ENCODE assay signal across 10 cellular contexts in genomic region chr9:98410185-98410697, GRCh38.
DNase-seq lines count a peak whose midpoint lies in the region; ATAC-seq and TF ChIP-seq lines count a peak whose summit lies in the region.
"Had no signal": no experiment of that assay in that cellular context is flagged by ENCODE, and none has a peak within 500 bp of the region (broad histone marks: within the 10 kb centered on the region; RNA-seq: fewer than 3 reads in every experiment).

No MANE protein-coding gene starts in this region.

- DNase-seq in AG08395 (ENCODE audit: low spot score) (peak; percentile 85), MG63 (peak; percentile 56), cerebellar cortex (ENCODE audit: low spot score) (peak; percentile 74), left lung (peak in 1 of 2 donors; percentile 44), gastrocnemius medialis (no peak)
- no peak for DNase-seq in activated effector memory CD4-positive, alpha-beta T cell treated with Interleukin-2 at 50 U/mL for 16 hours
- DNase-seq: DND-41 had no signal

- TF ChIP-seq POLR2A in gastrocnemius medialis (IDR thresholded peaks at IDR 0.05), result no peak

- ATAC-seq in left lung, result peak; percentile 67
- ATAC-seq in gastrocnemius medialis, result no peak
- no peak for ATAC-seq in HG02623 (IDR thresholded peaks at IDR 0.05; ENCODE audit: unreplicated experiment)
- no peak for ATAC-seq in HG02852 (IDR thresholded peaks at IDR 0.05; ENCODE audit: unreplicated experiment)

- H3K27me3 ChIP-seq in MG63 (no peaks in the 10 kb centered on the region), left lung (no peaks in the 10 kb centered on the region), gastrocnemius medialis (no peaks in the 10 kb centered on the region)

- no peak overlapping the region for H3K4me3 ChIP-seq in MG63
- H3K4me3 ChIP-seq in left lung, result no peak overlapping the region
- H3K4me3 ChIP-seq in gastrocnemius medialis, result no peak overlapping the region

- no peaks in the 10 kb centered on the region for H3K4me1 ChIP-seq in left lung
- H3K4me1 ChIP-seq in gastrocnemius medialis, result no peaks in the 10 kb centered on the region

- in situ Hi-C loops in gastrocnemius medialis (cut with MboI; ENCODE audit: low sequenced_read_pairs in 4 of 4), result no loop called here

- H3K36me3 ChIP-seq in MG63 (no peaks in the 10 kb centered on the region), left lung (no peaks in the 10 kb centered on the region), gastrocnemius medialis (no peaks in the 10 kb centered on the region)

- TF ChIP-seq CTCF in left lung (IDR thresholded peaks at IDR 0.05), result no peak
- TF ChIP-seq CTCF in gastrocnemius medialis (IDR thresholded peaks at IDR 0.05 in 4 of 5, conservative IDR thresholded peaks at IDR 0.05 in 1 of 5), result peak in 1 of 5 experiments; percentile 16

- H3K9me3 ChIP-seq in MG63 (no peaks in the 10 kb centered on the region), left lung (no peaks in the 10 kb centered on the region), gastrocnemius medialis (no peaks in the 10 kb centered on the region)

- intact Hi-C loops in left lung (cut with DNase I), result no loop called here
- intact Hi-C loops in gastrocnemius medialis (cut with DNase I; ENCODE audit: low total_unique reads), result no loop called here

- H3K27ac ChIP-seq in left lung, result no peak overlapping the region
- H3K27ac ChIP-seq in gastrocnemius medialis, result no peak overlapping the region
- H3K27ac ChIP-seq: KMS-11 had no signal

Comparison
In these comparisons a context has a peak if more than half of its experiments do, and no peak if none do; other contexts are left out.
1. DNase-seq: peak in AG08395 (single experiment), MG63 (single experiment) and cerebellar cortex (single experiment); none in gastrocnemius medialis (0 of 2) and activated effector memory CD4-positive, alpha-beta T cell treated with Interleukin-2 at 50 U/mL for 16 hours (single experiment).